In the genomic region with DNA sequence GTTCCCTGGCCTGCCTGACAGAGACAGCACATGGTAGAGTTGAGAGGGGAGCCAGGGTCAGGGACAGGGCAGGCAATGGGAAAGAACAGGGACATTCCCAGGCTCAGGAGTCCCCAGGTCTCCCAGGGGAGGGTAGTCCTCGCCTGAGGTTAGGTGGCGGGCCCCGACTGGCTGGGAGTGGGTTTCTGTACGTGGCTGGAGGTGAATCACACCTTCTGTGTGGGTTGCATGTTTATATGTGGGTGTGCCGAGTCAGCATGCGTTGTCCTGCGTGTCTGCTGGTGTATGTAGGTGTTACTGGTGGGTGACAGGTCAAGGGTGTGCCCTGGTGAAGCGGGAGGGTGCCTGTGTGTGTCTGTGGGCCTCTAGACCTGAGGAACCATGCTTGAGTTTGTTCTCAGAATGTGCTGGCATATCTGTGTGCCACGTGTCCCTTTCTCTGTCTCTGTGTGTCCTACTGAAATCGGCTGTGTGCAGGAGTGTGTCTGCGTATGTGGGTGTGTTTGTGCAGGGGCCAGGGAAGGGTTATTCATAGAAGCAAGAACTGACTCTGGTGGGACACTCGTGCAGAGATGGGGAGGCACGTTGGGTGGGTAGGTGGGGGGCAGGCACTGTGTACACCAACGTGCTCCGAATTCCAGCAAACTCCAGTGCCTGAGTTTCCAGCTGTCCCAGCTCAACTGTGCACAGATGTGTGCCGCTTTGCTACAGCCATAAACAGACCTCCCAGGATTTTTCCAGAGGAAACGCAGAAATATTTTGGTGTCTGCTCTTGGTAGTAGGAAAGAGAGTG, we compare ENCODE assay signal across 9 cellular contexts. TPM values are rescaled to one million over a fixed set of nuclear protein-coding genes. Genes with fewer than 3 reads are reported as not detected.
DNase-seq lines count a peak whose midpoint lies in the region; ATAC-seq and TF ChIP-seq lines count a peak whose summit lies in the region.
"Had no signal": no experiment of that assay in that cellular context is flagged by ENCODE, and none has a peak within 500 bp of the region (broad histone marks: within the 10 kb centered on the region; RNA-seq: fewer than 3 reads in every experiment).

No MANE protein-coding gene starts in this region.

- ATAC-seq in GM18870 (IDR thresholded peaks at IDR 0.05; ENCODE audit: unreplicated experiment), result peak; percentile 53
- ATAC-seq in HG03175 (IDR thresholded peaks at IDR 0.05; ENCODE audit: unreplicated experiment), result peak; percentile 68
- ATAC-seq in esophagus mucosa, result peak; percentile 89
- ATAC-seq in psoas muscle, result no peak
- ATAC-seq: T-helper 17 cell had no signal

- TF ChIP-seq CTCF in psoas muscle (IDR thresholded peaks at IDR 0.05) (no peak), A673 (conservative IDR thresholded peaks at IDR 0.05; ENCODE audit: low read depth, low read length) (no peak)

- no peaks in the 10 kb centered on the region for H3K36me3 ChIP-seq in psoas muscle (ENCODE audit: insufficient read depth in 1 of 2, low read depth in 1 of 2)
- H3K36me3 ChIP-seq in A673 (ENCODE audit: insufficient read depth, low read length, poor library complexity, severe bottlenecking), result no peaks in the 10 kb centered on the region

- H3K9me3 ChIP-seq in psoas muscle, result no peaks in the 10 kb centered on the region
- H3K9me3 ChIP-seq in A673 (ENCODE audit: low read depth, low read length, poor library complexity, severe bottlenecking), result no peaks in the 10 kb centered on the region

- H3K4me1 ChIP-seq in psoas muscle (no peaks in the 10 kb centered on the region), A673 (ENCODE audit: insufficient read depth, low read length, poor library complexity, severe bottlenecking) (peaks cover 19% of the 10 kb centered on the region)

- H3K27me3 ChIP-seq in psoas muscle (ENCODE audit: insufficient read depth in 3 of 3, low read length in 2 of 3), result peaks cover 0 to 20% (median 0%) of the 10 kb centered on the region in 3 donors
- H3K27me3 ChIP-seq in A673 (replicated peaks; ENCODE audit: insufficient read depth, low read depth, low read length, poor library complexity), result no peaks in the 10 kb centered on the region

- POLR2A ChIA-PET in A673 (lab: Charles Lee; ENCODE audit: low non-redundant PET), result no interaction called here

- DNase-seq in psoas muscle (peak in 1 of 2 donors; percentile 56), A673 (ENCODE audit: low spot score) (no peak), NCI-H2029 (lab: John Stamatoyannopoulos, UW) (no peak), iPS-NIHi7 (ENCODE audit: extremely low spot score) (no peak), T-helper 1 cell (no peak)
- DNase-seq: T-helper 17 cell had no signal

- H3K4me3 ChIP-seq in psoas muscle, result no peak overlapping the region
- no peak overlapping the region for H3K4me3 ChIP-seq in A673 (ENCODE audit: low read depth, low read length, poor library complexity, severe bottlenecking)

- H3K27ac ChIP-seq in psoas muscle (peak overlapping the region; percentile 30), A673 (ENCODE audit: low read depth, low read length, poor library complexity, severe bottlenecking) (no peak overlapping the region)

- BruUV-seq in A673 (replicated peaks; lab: Mats Ljungman, UMichigan), result no TSS peak

- 52 to 65% (median 53%) methylated on average over 17 of the region's 17 CpGs for WGBS in psoas muscle, 3 donors

- intact Hi-C loops in psoas muscle (cut with DNase I), result no loop called here
- intact Hi-C loops in A673 (cut with micrococcal nuclease; ENCODE audit: unreplicated experiment), result no loop called here

- CTCF ChIA-PET in A673 (lab: Charles Lee), result no interaction called here

RNA-seq across cellular contexts. Expression of a gene that starts 23.8 kb away (rescaled TPM):
- total RNA-seq in esophagus mucosa, result 9.0 TPM
- 10 to 100 TPM in 2 of 4 donors, 1 to 10 TPM in 2; 5.6 to 15.3 (median 9.4) TPM for total RNA-seq in psoas muscle
- 1 to 10 TPM; 3.2 to 9.0 (median 8.1) TPM for polyA plus RNA-seq in psoas muscle
- total RNA-seq in A673 (2021), result 25.0 and 27.2 TPM in 2 replicates

RNA-seq across cellular contexts. Expression of a gene that starts 49.1 kb away (rescaled TPM):
- total RNA-seq in esophagus mucosa, result 1,294 TPM
- under 1 TPM in 2 of 4 donors, not detected in 2; 0.24 to 0.91 TPM for total RNA-seq in psoas muscle
- polyA plus RNA-seq in psoas muscle, result under 1 TPM; 0.09 to 0.44 (median 0.37) TPM
- not detected in 2 replicates for total RNA-seq in A673 (2021)
- total RNA-seq: T-helper 17 cell had no signal

RNA-seq across cellular contexts. Expression of a gene that starts 52.9 kb away (rescaled TPM):
- total RNA-seq in esophagus mucosa, result 3.2 TPM
- not detected for total RNA-seq in psoas muscle
- polyA plus RNA-seq in psoas muscle, result not detected
- not detected in 2 replicates for total RNA-seq in A673 (2021)
- total RNA-seq: T-helper 17 cell had no signal

Comparison
In these comparisons a context has a peak if more than half of its experiments do, and no peak if none do; other contexts are left out.
1. ATAC-seq: peak in GM18870 (single experiment), HG03175 (single experiment) and esophagus mucosa (single experiment); none in psoas muscle (0 of 4).
2. RNA of a gene that starts 49.1 kb away (total RNA-seq): 1,294 TPM in esophagus mucosa (single experiment); 0.24 to 0.91 TPM in psoas muscle and not detected in A673; every median in the first group is over 100 times any median in the second.